In genomic region chr19:20923077-20923871, GRCh38 we compare ENCODE assay signal across 8 cellular contexts.
DNase-seq lines count a peak whose midpoint lies in the region; ATAC-seq and TF ChIP-seq lines count a peak whose summit lies in the region.

Gene ZNF85, plus strand, starts transcription at chr19:20923251. Its CDS starts 150 bp downstream, at chr19:20923401.

- peak; percentile 76 for DNase-seq in NCI-H2107 treated with DMSO at 0.1 percent for 48 hours (lab: John Stamatoyannopoulos, UW; ENCODE audit: unreplicated experiment)
- DNase-seq in activated CD4-positive, CD25-positive, alpha-beta regulatory T cell treated with anti-CD3 and anti-CD28 coated beads, Interleukin-2, amount 50 U/mL, for 16 hours (ENCODE audit: low read depth, low spot score) = peak; percentile 80
- peak; percentile 89 for DNase-seq in central memory CD4-positive, alpha-beta T cell
- peak; percentile 93 for DNase-seq in iris pigment epithelial cell (ENCODE audit: low read depth)
- peak; percentile 77 to 79 for DNase-seq in stimulated activated CD4-positive, alpha-beta T cell treated with anti-CD3 and anti-CD28 coated beads, Interleukin-12 subunit alpha, Interleukin-12 subunit beta, amount 100 ng/mL, for 24 hours (ENCODE audit: low read depth in 2 of 2)
- DNase-seq in NOMO-1 treated with DMSO at 0.1 percent for 48 hours (lab: John Stamatoyannopoulos, UW; ENCODE audit: unreplicated experiment) = no peak

- peak; percentile 94 for ATAC-seq in GM18505 (IDR thresholded peaks at IDR 0.05; ENCODE audit: unreplicated experiment)
- peak; percentile 97 for ATAC-seq in HG02938 (IDR thresholded peaks at IDR 0.05; ENCODE audit: unreplicated experiment)

- peak; percentile 73 for TF ChIP-seq POLR2A in GM18505 (IDR thresholded peaks at IDR 0.05; ENCODE audit: borderline replicate concordance, extremely low read depth, insufficient read depth, insufficient read length)
